ENCODE assay signal across 24 cellular contexts in genomic region chr1:100556925-100557605, GRCh38. TPM values are rescaled to one million over a fixed set of nuclear protein-coding genes. Genes with fewer than 3 reads are reported as not detected.
DNase-seq lines count a peak whose midpoint lies in the region; ATAC-seq, FAIRE-seq and TF ChIP-seq lines count a peak whose summit lies in the region.
"Had no signal": no experiment of that assay in that cellular context is flagged by ENCODE, and none has a peak within 500 bp of the region (broad histone marks: within the 10 kb centered on the region; RNA-seq: fewer than 3 reads in every experiment).

No MANE protein-coding gene starts in this region.

- H2BK12ac ChIP-seq in H1 (ENCODE audit: low read depth, low read length) = no peak overlapping the region
- H2BK12ac ChIP-seq in mesenchymal stem cell (ENCODE audit: low read length in 2 of 2) = no peak overlapping the region

- no peak overlapping the region for H4K5ac ChIP-seq in H1 (ENCODE audit: insufficient read length, low read depth, low read length)

- H3K36me3 ChIP-seq in HepG2 (replicated peaks in 1 of 2; ENCODE audit: control insufficient read depth in 1 of 2, insufficient read depth in 2 of 2, low read length in 2 of 2) = no peaks in the 10 kb centered on the region
- H3K36me3 ChIP-seq in right lobe of liver = no peaks in the 10 kb centered on the region
- no peaks in the 10 kb centered on the region for H3K36me3 ChIP-seq in H1 (ENCODE audit: control insufficient read depth in 2 of 4, insufficient read depth in 4 of 4, low read length in 3 of 4)
- no peaks in the 10 kb centered on the region for H3K36me3 ChIP-seq in mesenchymal stem cell (ENCODE audit: control insufficient read depth in 1 of 2, insufficient read depth in 2 of 2, low read depth in 1 of 2, low read length in 2 of 2)
- H3K36me3 ChIP-seq: BE2C; BLaER1 treated with 17β-estradiol and CSF1 and Interleukin-3, amounts not matched to agents 10 nM and 100 nM had no signal

- H3K23me2 ChIP-seq in H1 (ENCODE audit: low read depth, low read length) = no peaks in the 10 kb centered on the region

- ATAC-seq in HepG2 = peak; percentile 69
- no peak for ATAC-seq in right lobe of liver
- ATAC-seq in HG02938 (IDR thresholded peaks at IDR 0.05; ENCODE audit: unreplicated experiment) = no peak
- no peak for ATAC-seq in GM18858 (IDR thresholded peaks at IDR 0.05; ENCODE audit: unreplicated experiment)
- ATAC-seq: A549, GM12878, HCT116 had no signal

- H3K79me2 ChIP-seq in HepG2 (ENCODE audit: insufficient read depth, low read length) (no peaks in the 10 kb centered on the region), H1 (ENCODE audit: control insufficient read depth in 1 of 2, insufficient read depth in 2 of 2, low read length in 2 of 2) (no peaks in the 10 kb centered on the region)

- H2AK5ac ChIP-seq in H1 (ENCODE audit: low read depth, low read length) (no peak overlapping the region), mesenchymal stem cell (ENCODE audit: low read length, severe bottlenecking) (no peak overlapping the region)

- TF ChIP-seq RAD21 in HepG2 (CRISPR knock-in tag; IDR thresholded peaks at IDR 0.05) = no peak
- TF ChIP-seq RAD21 in H1 (IDR thresholded peaks at IDR 0.05 in 1 of 2, conservative IDR thresholded peaks at IDR 0.05 in 1 of 2; ENCODE audit: low read depth in 2 of 2, low read length in 2 of 2) = no peak

- POLR2A ChIA-PET in HepG2 (lab: Yijun Ruan, JAX) (no interaction called here), H1 (lab: Charles Lee; ENCODE audit: partially characterized antibody) (no interaction called here)

- H3K9me3 ChIP-seq in HepG2 (ENCODE audit: low read length) (peaks cover 19% of the 10 kb centered on the region), right lobe of liver (peaks cover 0 to 12% (median 0%) of the 10 kb centered on the region in 4 donors), H1 (ENCODE audit: insufficient read depth in 2 of 2, low read depth in 1 of 2, low read length in 1 of 2) (no peaks in the 10 kb centered on the region), mesenchymal stem cell (ENCODE audit: control insufficient read depth, low read length) (peaks cover 41% of the 10 kb centered on the region)
- H3K9me3 ChIP-seq: A549 had no signal

- in situ Hi-C loops in HepG2 (cut with HindIII; ENCODE audit: extremely low pct_ligation_motif_present, low pct_unique_long_range_greater_than_20kb) = no loop called here

- H4K20me1 ChIP-seq in HepG2 (ENCODE audit: insufficient read depth, low read length) = no peaks in the 10 kb centered on the region
- H4K20me1 ChIP-seq in H1 (replicated peaks in 1 of 2; ENCODE audit: control insufficient read depth in 1 of 2, insufficient read depth in 2 of 2, low read length in 2 of 2) = no peaks in the 10 kb centered on the region
- H4K20me1 ChIP-seq: BLaER1 treated with 17β-estradiol and CSF1 and Interleukin-3, amounts not matched to agents 10 nM and 100 nM had no signal

- H3K4me2 ChIP-seq in HepG2 (ENCODE audit: low read depth, low read length) = peak overlapping the region; percentile 31
- H3K4me2 ChIP-seq in H1 (ENCODE audit: insufficient read depth in 1 of 2, low read depth in 2 of 2, low read length in 2 of 2) = no peak overlapping the region; a peak in 1 of 4 replicates
- H3K4me2 ChIP-seq in mesenchymal stem cell (ENCODE audit: low read length, poor library complexity, severe bottlenecking) = no peak overlapping the region
- H3K4me2 ChIP-seq: A549; BLaER1 treated with 17β-estradiol and CSF1 and Interleukin-3, amounts not matched to agents 10 nM and 100 nM had no signal

- intact Hi-C loops in HepG2 (cut with micrococcal nuclease; ENCODE audit: unreplicated experiment) = no loop called here
- intact Hi-C loops in right lobe of liver (cut with DNase I) = no loop called here

- H4K91ac ChIP-seq in H1 (replicated peaks; ENCODE audit: insufficient read length, low read length) (no peak overlapping the region), mesenchymal stem cell (ENCODE audit: low read length) (no peak overlapping the region)

- H3K14ac ChIP-seq in H1 (ENCODE audit: insufficient read length) = no peak overlapping the region
- no peak overlapping the region for H3K14ac ChIP-seq in mesenchymal stem cell (ENCODE audit: low read length in 2 of 2)

- whole genome bisulfite sequencing in HepG2 (ENCODE audit: low lambda C conversion rate) = 0% methylated on average over 2 of the region's 3 CpGs
- WGBS in right lobe of liver (ENCODE audit: insufficient coverage, low coverage, low lambda C conversion rate, missing lambda C conversion rate) = 92% methylated on average over 2 of the region's 3 CpGs
- 79% methylated on average over 3 of the region's 3 CpGs; no CpG with 5 or more reads in 1 of the 2 experiments for WGBS in H1 (ENCODE audit: extremely low coverage in 1 of 2, insufficient coverage in 1 of 2, insufficient read length in 1 of 2, insufficient replicate concordance in 2 of 2, low coverage in 1 of 2, low lambda C conversion rate in 2 of 2, missing lambda C conversion rate in 1 of 2), 2 experiments
- WGBS in mesenchymal stem cell = 81% methylated on average over 3 of the region's 3 CpGs

- H3K4ac ChIP-seq in H1 (replicated peaks; ENCODE audit: insufficient read length, low read depth, low read length) = no peak overlapping the region
- H3K4ac ChIP-seq in mesenchymal stem cell (ENCODE audit: low read depth in 1 of 2, low read length in 2 of 2) = no peak overlapping the region

- H3K18ac ChIP-seq in H1 (ENCODE audit: extremely low read depth, low read length) = no peak overlapping the region
- no peak overlapping the region for H3K18ac ChIP-seq in mesenchymal stem cell (ENCODE audit: low read depth in 1 of 2, low read length in 2 of 2)

- no peak for TF ChIP-seq POLR2A in HepG2 (IDR thresholded peaks at IDR 0.05; ENCODE audit: insufficient read depth in 1 of 2, low read depth in 2 of 2, low read length in 2 of 2)
- TF ChIP-seq POLR2A in right lobe of liver (IDR thresholded peaks at IDR 0.05) = no peak
- no peak for TF ChIP-seq POLR2A in H1 (IDR thresholded peaks at IDR 0.05; ENCODE audit: control extremely low read depth in 1 of 2, low read depth in 2 of 2, low read length in 2 of 2)

- FAIRE-seq in HepG2 (lab: Jason Lieb, UNC) (no peak), H1 (lab: Jason Lieb, UNC) (no peak)
- FAIRE-seq: A549, D721Med, GM12878, GM18507 had no signal

- H3K4me3 ChIP-seq in HepG2 (replicated peaks in 1 of 3; ENCODE audit: insufficient read depth in 1 of 3, low read depth in 2 of 3, low read length in 3 of 3) = no peak overlapping the region
- H3K4me3 ChIP-seq in right lobe of liver = no peak overlapping the region
- H3K4me3 ChIP-seq in H1 (ENCODE audit: extremely low read depth in 1 of 4, insufficient read depth in 2 of 4, low read depth in 3 of 4, low read length in 4 of 4) = no peak overlapping the region
- H3K4me3 ChIP-seq in mesenchymal stem cell (ENCODE audit: insufficient read depth in 1 of 2, low read depth in 1 of 2, low read length in 2 of 2) = no peak overlapping the region
- H3K4me3 ChIP-seq: A549; BLaER1 treated with 17β-estradiol and CSF1 and Interleukin-3, amounts not matched to agents 10 nM and 100 nM; GM12878 had no signal

- H2BK15ac ChIP-seq in H1 (ENCODE audit: low read length) (no peak overlapping the region), mesenchymal stem cell (ENCODE audit: low read depth, poor library complexity, severe bottlenecking) (no peak overlapping the region)

- TF ChIP-seq EP300 in HepG2 (IDR thresholded peaks at IDR 0.05; ENCODE audit: low read depth in 2 of 2, low read length in 2 of 2) (no peak), HepG2 (CRISPR knock-in tag; IDR thresholded peaks at IDR 0.05; ENCODE audit: borderline replicate concordance) (no peak), H1 (IDR thresholded peaks at IDR 0.05; ENCODE audit: borderline replicate concordance in 1 of 2, low read depth in 2 of 2, low read length in 2 of 2) (no peak)

- H3K56ac ChIP-seq in H1 (replicated peaks; ENCODE audit: insufficient read length, low read depth, low read length) = no peak overlapping the region

- no TSS peak for BruUV-seq in HepG2 (replicated peaks; lab: Mats Ljungman, UMichigan)

- H3K79me1 ChIP-seq in H1 (ENCODE audit: low read depth, low read length) (no peaks in the 10 kb centered on the region), mesenchymal stem cell (replicated peaks; ENCODE audit: low read length, poor library complexity, severe bottlenecking) (no peaks in the 10 kb centered on the region)

- TF ChIP-seq CTCF in HepG2 (CRISPR knock-in tag; IDR thresholded peaks at IDR 0.05) (no peak), right lobe of liver (IDR thresholded peaks at IDR 0.05) (no peak), H1 (IDR thresholded peaks at IDR 0.05; ENCODE audit: control extremely low read depth in 1 of 3, insufficient read depth in 1 of 3, low read depth in 1 of 3, low read length in 3 of 3) (no peak)

- H3K27ac ChIP-seq in HepG2 (ENCODE audit: extremely low read length, insufficient read depth, low read length) = no peak overlapping the region
- no peak overlapping the region for H3K27ac ChIP-seq in right lobe of liver
- no peak overlapping the region for H3K27ac ChIP-seq in H1 (ENCODE audit: low read depth, low read length)
- H3K27ac ChIP-seq in mesenchymal stem cell (ENCODE audit: low read length, poor library complexity, severe bottlenecking) = no peak overlapping the region
- H3K27ac ChIP-seq: A549; BLaER1 treated with 17β-estradiol and CSF1 and Interleukin-3, amounts not matched to agents 10 nM and 100 nM had no signal

- H2AFZ ChIP-seq in HepG2 (ENCODE audit: low read length) (no peak overlapping the region), H1 (ENCODE audit: low read length) (peak overlapping the region; percentile 49), mesenchymal stem cell (ENCODE audit: low read depth, low read length) (no peak overlapping the region)

- H3K9ac ChIP-seq in HepG2 (ENCODE audit: insufficient read depth, low read depth, low read length) (no peak overlapping the region), H1 (replicated peaks in 1 of 4; ENCODE audit: extremely low read depth in 1 of 4, low read depth in 3 of 4, low read length in 3 of 4) (no peak overlapping the region), mesenchymal stem cell (ENCODE audit: low read length) (no peak overlapping the region)
- H3K9ac ChIP-seq: BLaER1 treated with 17β-estradiol and CSF1 and Interleukin-3, amounts not matched to agents 10 nM and 100 nM had no signal

- H2BK5ac ChIP-seq in H1 (ENCODE audit: low read depth, low read length) = no peak overlapping the region
- no peak overlapping the region for H2BK5ac ChIP-seq in mesenchymal stem cell (ENCODE audit: low read depth, low read length, poor library complexity, severe bottlenecking)

- peaks cover 14% of the 10 kb centered on the region for H3K4me1 ChIP-seq in HepG2 (ENCODE audit: insufficient read depth, low read length)
- no peaks in the 10 kb centered on the region for H3K4me1 ChIP-seq in right lobe of liver
- H3K4me1 ChIP-seq in H1 (replicated peaks in 1 of 4; ENCODE audit: control insufficient read depth in 3 of 4, insufficient read depth in 4 of 4, low read length in 3 of 4) = peaks cover 0 to 8% (median 0%) of the 10 kb centered on the region in 4 experiments; a peak in 2 of 7 replicates
- no peaks in the 10 kb centered on the region for H3K4me1 ChIP-seq in mesenchymal stem cell (ENCODE audit: control insufficient read depth, insufficient read depth, low read depth, low read length)
- H3K4me1 ChIP-seq: A549; BE2C; BLaER1 treated with 17β-estradiol and CSF1 and Interleukin-3, amounts not matched to agents 10 nM and 100 nM had no signal

- no peak overlapping the region for H3K23ac ChIP-seq in H1 (ENCODE audit: insufficient read length)
- no peak overlapping the region for H3K23ac ChIP-seq in mesenchymal stem cell (ENCODE audit: low read length in 2 of 2)

- H3K27me3 ChIP-seq in HepG2 (ENCODE audit: control insufficient read depth in 1 of 2, insufficient read depth in 2 of 2, low read length in 2 of 2) = no peaks in the 10 kb centered on the region
- H3K27me3 ChIP-seq in right lobe of liver = no peaks in the 10 kb centered on the region
- H3K27me3 ChIP-seq in H1 (replicated peaks in 1 of 4; ENCODE audit: control insufficient read depth in 3 of 4, extremely low read depth in 1 of 4, insufficient read depth in 3 of 4, low read length in 3 of 4) = no peaks in the 10 kb centered on the region
- H3K27me3 ChIP-seq in mesenchymal stem cell (ENCODE audit: control insufficient read depth in 1 of 2, insufficient read depth in 1 of 2, low read length in 2 of 2) = no peaks in the 10 kb centered on the region
- H3K27me3 ChIP-seq: BLaER1 treated with 17β-estradiol and CSF1 and Interleukin-3, amounts not matched to agents 10 nM and 100 nM had no signal

- no peak overlapping the region for H2BK120ac ChIP-seq in H1 (replicated peaks; ENCODE audit: low read depth, low read length)
- no peak overlapping the region for H2BK120ac ChIP-seq in mesenchymal stem cell (ENCODE audit: low read depth, low read length)

- H4K8ac ChIP-seq in H1 (ENCODE audit: extremely low read depth, insufficient read depth, low read length) (no peak overlapping the region; the same call in 1 of the 2 replicates), mesenchymal stem cell (ENCODE audit: low read length) (no peak overlapping the region)

- DNase-seq in HepG2 (ENCODE audit: low spot score) (no peak), right lobe of liver (no peak), H1 (ENCODE audit: low read depth in 1 of 2, low spot score in 2 of 2) (no peak), mesenchymal stem cell (peak; percentile 5), NCI-H2081 (lab: John Stamatoyannopoulos, UW) (no peak)
- DNase-seq: 8988T; ACHN; AML-193; BE2C; CD4-positive, alpha-beta T cell; CD8-positive, alpha-beta memory T cell; DMS 273 treated with DMSO at 0.1 percent for 48 hours; DMS79; EL; GDM1; H9 had no signal

- no peak overlapping the region for H2BK20ac ChIP-seq in H1 (ENCODE audit: low read length)

- CTCF ChIA-PET in HepG2 (lab: Yijun Ruan, JAX; ENCODE audit: low intra/inter-chr PET ratio, low total read pairs) = no interaction called here
- CTCF ChIA-PET in H1 (lab: Charles Lee; ENCODE audit: partially characterized antibody) = interaction anchor here (0.7 to 1.7 kb wide), 2 partner anchors 14 to 310 kb away, joined by 3 to 5 read pairs; no protein-coding TSS in a partner anchor

RNA-seq across cellular contexts. Expression of gene GPR88, which starts 19.1 kb away (rescaled TPM):
- total RNA-seq in HepG2 (2016; rRNA removed; fragmentation: Illumina TruSeq; extraction: Trizol) (not detected in 2 replicates), right lobe of liver (10 to 100 TPM in 1 of 6 experiments, 1 to 10 TPM in 5; 1.1 to 20.9 (median 3.3) TPM)
- not detected in 2 replicates for total RNA-seq in HepG2 (2016; cell fraction: cytosol; rRNA removed; fragmentation: Illumina TruSeq; extraction: Trizol; ENCODE audit: low read depth)
- not detected in 2 replicates for total RNA-seq in HepG2 (2016; cell fraction: insoluble cytoplasmic fraction; rRNA removed; fragmentation: Illumina TruSeq; extraction: Trizol)
- total RNA-seq in HepG2 (2016; cell fraction: membrane; rRNA removed; fragmentation: Illumina TruSeq; extraction: Trizol) = not detected in 2 replicates
- total RNA-seq in HepG2 (2016; cell fraction: nucleus; rRNA removed; fragmentation: Illumina TruSeq; extraction: Trizol) = not detected in 2 replicates
- polyA plus RNA-seq in HepG2 (2011; rRNA removed) (not detected in 2 replicates), H1 (2011; rRNA removed) (not detected in 2 replicates)
- polyA plus RNA-seq in HepG2 (2011; cell fraction: cytosol; rRNA removed) = not detected in 2 replicates
- polyA plus RNA-seq in HepG2 (2011; cell fraction: nucleus; rRNA removed) = not detected in 2 replicates
- polyA plus RNA-seq in HepG2 (2012) = not detected in 2 replicates
- polyA plus RNA-seq in HepG2 (2016; cell fraction: cytosol; fragmentation: Illumina TruSeq; extraction: Trizol; ENCODE audit: low read depth) = not detected in 2 replicates
- polyA plus RNA-seq in HepG2 (2016; cell fraction: insoluble cytoplasmic fraction; fragmentation: Illumina TruSeq; extraction: Trizol; ENCODE audit: low read depth) = not detected in 2 replicates
- not detected in 2 replicates for polyA plus RNA-seq in HepG2 (2016; cell fraction: membrane; fragmentation: Illumina TruSeq; extraction: Trizol; ENCODE audit: low read depth)
- not detected in 2 replicates for polyA plus RNA-seq in HepG2 (2016; cell fraction: nucleus; fragmentation: Illumina TruSeq; extraction: Trizol; ENCODE audit: insufficient read depth, low read depth)
- not detected in 2 replicates for polyA minus RNA-seq in HepG2 (2011; rRNA and poly(A)+ RNA removed; ENCODE audit: low replicate concordance)
- polyA minus RNA-seq in HepG2 (2011; cell fraction: cytosol; rRNA and poly(A)+ RNA removed) = not detected in 2 replicates
- not detected in 2 replicates for polyA minus RNA-seq in HepG2 (2011; cell fraction: nucleus; rRNA and poly(A)+ RNA removed)
- total RNA-seq in H1 (2021; fragmentation: NEBNext Ultra II Directional; extraction: Animal tissue kit (Norgen Biotek cat#: 25700)) = not detected in 2 replicates
- polyA plus RNA-seq in H1 (2011; cell fraction: cytosol; rRNA removed) = 0.03 TPM
- polyA plus RNA-seq in H1 (2011; cell fraction: nucleus; rRNA removed) = not detected
- polyA plus RNA-seq in H1 (2012, experiment 1 of 2) = 0.05 TPM in 1 of 4 replicates, not detected in the others
- 0.05 TPM for polyA plus RNA-seq in H1 (2012, experiment 2 of 2)
- polyA plus RNA-seq in H1 (2013, experiment 1 of 2) = 0.02 TPM
- polyA plus RNA-seq in H1 (2013, experiment 2 of 2) = not detected
- not detected in 2 replicates for polyA minus RNA-seq in H1 (2011; rRNA and poly(A)+ RNA removed)
- polyA minus RNA-seq in H1 (2011; cell fraction: cytosol; rRNA and poly(A)+ RNA removed) = not detected
- not detected for polyA minus RNA-seq in H1 (2011; cell fraction: nucleus; rRNA and poly(A)+ RNA removed)
- polyA plus RNA-seq in mesenchymal stem cell (2013, experiment 1 of 2) = 0.01 TPM
- 0.01 TPM for polyA plus RNA-seq in mesenchymal stem cell (2013, experiment 2 of 2)
- total RNA-seq: CD4-positive, alpha-beta T cell; H9 had no signal
- polyA plus RNA-seq: A549; CD8-positive, alpha-beta memory T cell had no signal
